ENCODE assay signal across 1 cellular context in the genomic region with DNA sequence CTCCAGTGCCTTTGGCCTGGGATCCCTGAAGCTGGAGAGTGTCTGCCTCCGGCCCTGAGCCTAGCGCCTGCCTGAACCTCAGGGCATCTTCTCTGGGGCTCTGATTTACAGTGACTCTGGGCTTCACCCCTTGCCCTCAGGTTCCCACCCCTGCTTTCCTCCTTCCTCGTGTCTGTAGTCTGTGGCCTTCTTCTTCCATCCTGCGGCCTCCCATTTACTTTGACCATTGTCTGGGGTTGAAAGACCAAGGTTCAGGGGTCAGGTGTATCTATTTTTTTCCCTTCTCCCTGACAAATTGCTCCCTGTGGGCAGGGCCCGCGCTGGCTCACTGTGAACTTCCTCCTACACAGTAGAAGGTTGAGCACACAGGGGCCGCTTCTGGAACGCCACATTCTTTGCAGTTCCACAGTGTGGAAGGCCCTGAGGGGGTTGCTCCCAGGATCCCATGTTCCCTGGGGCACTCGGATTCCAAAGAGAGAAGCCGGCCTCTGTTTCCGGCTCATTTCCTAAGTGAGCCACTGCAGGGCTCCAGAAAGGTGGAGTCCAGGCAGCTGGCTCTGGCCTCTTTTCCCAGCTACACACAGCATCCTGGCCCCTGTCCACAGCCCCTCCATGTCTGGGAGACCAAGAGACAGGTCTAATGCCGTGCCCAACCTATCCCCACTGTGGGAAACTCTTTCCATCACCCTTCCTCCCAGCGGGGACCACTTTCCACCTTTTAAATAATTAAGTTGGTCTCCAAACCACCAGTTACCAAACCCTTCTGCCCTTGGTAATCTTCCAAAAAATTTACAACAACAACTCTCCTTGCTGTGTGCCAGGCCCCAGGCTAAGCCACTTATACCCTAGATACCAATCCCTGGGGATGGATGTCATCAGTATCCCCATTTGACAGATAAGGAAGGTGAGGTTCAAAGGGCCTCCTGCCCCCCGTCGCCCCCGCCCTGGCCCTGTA.
TF ChIP-seq lines count a peak whose summit lies in the region.

No MANE protein-coding gene starts in this region.

TF ChIP-seq in HepG2, 621 proteins besides CTCF, POLR2A, EP300 and RAD21 (continued from another document and continues in another):
- TF ChIP-seq, protein P1, sequence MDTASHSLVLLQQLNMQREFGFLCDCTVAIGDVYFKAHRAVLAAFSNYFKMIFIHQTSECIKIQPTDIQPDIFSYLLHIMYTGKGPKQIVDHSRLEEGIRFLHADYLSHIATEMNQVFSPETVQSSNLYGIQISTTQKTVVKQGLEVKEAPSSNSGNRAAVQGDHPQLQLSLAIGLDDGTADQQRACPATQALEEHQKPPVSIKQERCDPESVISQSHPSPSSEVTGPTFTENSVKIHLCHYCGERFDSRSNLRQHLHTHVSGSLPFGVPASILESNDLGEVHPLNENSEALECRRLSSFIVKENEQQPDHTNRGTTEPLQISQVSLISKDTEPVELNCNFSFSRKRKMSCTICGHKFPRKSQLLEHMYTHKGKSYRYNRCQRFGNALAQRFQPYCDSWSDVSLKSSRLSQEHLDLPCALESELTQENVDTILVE (CRISPR knock-in tag; IDR thresholded peaks at IDR 0.05), result no peak
- TF ChIP-seq ARNT (IDR thresholded peaks at IDR 0.05) (no peak), ZNF430 (CRISPR knock-in tag; IDR thresholded peaks at IDR 0.05) (0 out of 2 replicates have a peak, but pooled peaks have one; percentile 52), MLLT10 (CRISPR knock-in tag; IDR thresholded peaks at IDR 0.05) (no peak), ELK4 (CRISPR knock-in tag; IDR thresholded peaks at IDR 0.05; ENCODE audit: borderline replicate concordance) (no peak), THAP11 (CRISPR knock-in tag; IDR thresholded peaks at IDR 0.05) (no peak), CEBPB (IDR thresholded peaks at IDR 0.05; ENCODE audit: borderline replicate concordance, low read depth, low read length) (no peak), HNF4A (CRISPR knock-in tag; IDR thresholded peaks at IDR 0.05) (peak; percentile 88), FOSL2 (CRISPR knock-in tag; IDR thresholded peaks at IDR 0.05) (no peak; the same call in 1 of the 2 replicates), RFX3 (CRISPR knock-in tag; IDR thresholded peaks at IDR 0.05) (no peak), EHMT2 (IDR thresholded peaks at IDR 0.05; ENCODE audit: borderline replicate concordance, low read depth, low read length) (no peak), TBL1XR1 (IDR thresholded peaks at IDR 0.05; ENCODE audit: borderline replicate concordance, low read length, partially characterized antibody) (no peak), THYN1 (CRISPR knock-in tag; IDR thresholded peaks at IDR 0.05; ENCODE audit: borderline replicate concordance, low read depth) (no peak), NR3C1 (CRISPR knock-in tag; IDR thresholded peaks at IDR 0.05) (no peak), PRPF4 (IDR thresholded peaks at IDR 0.05; ENCODE audit: low read depth, low read length, poor library complexity, severe bottlenecking) (no peak), RFXAP (CRISPR knock-in tag; IDR thresholded peaks at IDR 0.05; ENCODE audit: borderline replicate concordance) (no peak), FIP1L1 (IDR thresholded peaks at IDR 0.05; ENCODE audit: borderline replicate concordance, insufficient read depth, low read depth, low read length) (no peak), ZBTB10 (CRISPR knock-in tag; IDR thresholded peaks at IDR 0.05; ENCODE audit: borderline replicate concordance) (no peak), FOXJ3 (CRISPR knock-in tag; IDR thresholded peaks at IDR 0.05; ENCODE audit: borderline replicate concordance) (no peak), KDM3A (CRISPR knock-in tag; IDR thresholded peaks at IDR 0.05; ENCODE audit: low read depth) (no peak), HNRNPUL1 (IDR thresholded peaks at IDR 0.05; ENCODE audit: low read depth, low read length) (no peak), SMC3 (IDR thresholded peaks at IDR 0.05; ENCODE audit: low read length) (no peak), PHB2 (IDR thresholded peaks at IDR 0.05; ENCODE audit: partially characterized antibody) (no peak), SALL1 (CRISPR knock-in tag; IDR thresholded peaks at IDR 0.05) (peak; percentile 45; the same call in 1 of the 2 replicates)
- TF ChIP-seq, protein P2, sequence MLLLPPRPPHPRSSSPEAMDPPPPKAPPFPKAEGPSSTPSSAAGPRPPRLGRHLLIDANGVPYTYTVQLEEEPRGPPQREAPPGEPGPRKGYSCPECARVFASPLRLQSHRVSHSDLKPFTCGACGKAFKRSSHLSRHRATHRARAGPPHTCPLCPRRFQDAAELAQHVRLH (CRISPR knock-in tag; IDR thresholded peaks at IDR 0.05; ENCODE audit: borderline replicate concordance, low read depth), result no peak
- TF ChIP-seq, protein P3, sequence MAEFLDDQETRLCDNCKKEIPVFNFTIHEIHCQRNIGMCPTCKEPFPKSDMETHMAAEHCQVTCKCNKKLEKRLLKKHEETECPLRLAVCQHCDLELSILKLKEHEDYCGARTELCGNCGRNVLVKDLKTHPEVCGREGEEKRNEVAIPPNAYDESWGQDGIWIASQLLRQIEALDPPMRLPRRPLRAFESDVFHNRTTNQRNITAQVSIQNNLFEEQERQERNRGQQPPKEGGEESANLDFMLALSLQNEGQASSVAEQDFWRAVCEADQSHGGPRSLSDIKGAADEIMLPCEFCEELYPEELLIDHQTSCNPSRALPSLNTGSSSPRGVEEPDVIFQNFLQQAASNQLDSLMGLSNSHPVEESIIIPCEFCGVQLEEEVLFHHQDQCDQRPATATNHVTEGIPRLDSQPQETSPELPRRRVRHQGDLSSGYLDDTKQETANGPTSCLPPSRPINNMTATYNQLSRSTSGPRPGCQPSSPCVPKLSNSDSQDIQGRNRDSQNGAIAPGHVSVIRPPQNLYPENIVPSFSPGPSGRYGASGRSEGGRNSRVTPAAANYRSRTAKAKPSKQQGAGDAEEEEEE (CRISPR knock-in tag; IDR thresholded peaks at IDR 0.05; ENCODE audit: borderline replicate concordance), result no peak
- TF ChIP-seq, protein P4, sequence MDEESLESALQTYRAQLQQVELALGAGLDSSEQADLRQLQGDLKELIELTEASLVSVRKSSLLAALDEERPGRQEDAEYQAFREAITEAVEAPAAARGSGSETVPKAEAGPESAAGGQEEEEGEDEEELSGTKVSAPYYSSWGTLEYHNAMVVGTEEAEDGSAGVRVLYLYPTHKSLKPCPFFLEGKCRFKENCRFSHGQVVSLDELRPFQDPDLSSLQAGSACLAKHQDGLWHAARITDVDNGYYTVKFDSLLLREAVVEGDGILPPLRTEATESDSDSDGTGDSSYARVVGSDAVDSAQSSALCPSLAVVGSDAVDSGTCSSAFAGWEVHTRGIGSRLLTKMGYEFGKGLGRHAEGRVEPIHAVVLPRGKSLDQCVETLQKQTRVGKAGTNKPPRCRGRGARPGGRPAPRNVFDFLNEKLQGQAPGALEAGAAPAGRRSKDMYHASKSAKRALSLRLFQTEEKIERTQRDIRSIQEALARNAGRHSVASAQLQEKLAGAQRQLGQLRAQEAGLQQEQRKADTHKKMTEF (CRISPR knock-in tag; IDR thresholded peaks at IDR 0.05), result peak; percentile 13; the same call in 1 of the 2 replicates
- TF ChIP-seq, protein P5, sequence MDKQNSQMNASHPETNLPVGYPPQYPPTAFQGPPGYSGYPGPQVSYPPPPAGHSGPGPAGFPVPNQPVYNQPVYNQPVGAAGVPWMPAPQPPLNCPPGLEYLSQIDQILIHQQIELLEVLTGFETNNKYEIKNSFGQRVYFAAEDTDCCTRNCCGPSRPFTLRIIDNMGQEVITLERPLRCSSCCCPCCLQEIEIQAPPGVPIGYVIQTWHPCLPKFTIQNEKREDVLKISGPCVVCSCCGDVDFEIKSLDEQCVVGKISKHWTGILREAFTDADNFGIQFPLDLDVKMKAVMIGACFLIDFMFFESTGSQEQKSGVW (CRISPR knock-in tag; IDR thresholded peaks at IDR 0.05; ENCODE audit: borderline replicate concordance), result no peak
- TF ChIP-seq, protein P6, sequence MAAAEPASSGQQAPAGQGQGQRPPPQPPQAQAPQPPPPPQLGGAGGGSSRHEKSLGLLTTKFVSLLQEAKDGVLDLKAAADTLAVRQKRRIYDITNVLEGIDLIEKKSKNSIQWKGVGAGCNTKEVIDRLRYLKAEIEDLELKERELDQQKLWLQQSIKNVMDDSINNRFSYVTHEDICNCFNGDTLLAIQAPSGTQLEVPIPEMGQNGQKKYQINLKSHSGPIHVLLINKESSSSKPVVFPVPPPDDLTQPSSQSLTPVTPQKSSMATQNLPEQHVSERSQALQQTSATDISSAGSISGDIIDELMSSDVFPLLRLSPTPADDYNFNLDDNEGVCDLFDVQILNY (CRISPR knock-in tag; conservative IDR thresholded peaks at IDR 0.05), result no peak
- TF ChIP-seq, protein P7, sequence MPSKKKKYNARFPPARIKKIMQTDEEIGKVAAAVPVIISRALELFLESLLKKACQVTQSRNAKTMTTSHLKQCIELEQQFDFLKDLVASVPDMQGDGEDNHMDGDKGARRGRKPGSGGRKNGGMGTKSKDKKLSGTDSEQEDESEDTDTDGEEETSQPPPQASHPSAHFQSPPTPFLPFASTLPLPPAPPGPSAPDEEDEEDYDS (CRISPR knock-in tag; IDR thresholded peaks at IDR 0.05), result no peak
- TF ChIP-seq, protein P8, sequence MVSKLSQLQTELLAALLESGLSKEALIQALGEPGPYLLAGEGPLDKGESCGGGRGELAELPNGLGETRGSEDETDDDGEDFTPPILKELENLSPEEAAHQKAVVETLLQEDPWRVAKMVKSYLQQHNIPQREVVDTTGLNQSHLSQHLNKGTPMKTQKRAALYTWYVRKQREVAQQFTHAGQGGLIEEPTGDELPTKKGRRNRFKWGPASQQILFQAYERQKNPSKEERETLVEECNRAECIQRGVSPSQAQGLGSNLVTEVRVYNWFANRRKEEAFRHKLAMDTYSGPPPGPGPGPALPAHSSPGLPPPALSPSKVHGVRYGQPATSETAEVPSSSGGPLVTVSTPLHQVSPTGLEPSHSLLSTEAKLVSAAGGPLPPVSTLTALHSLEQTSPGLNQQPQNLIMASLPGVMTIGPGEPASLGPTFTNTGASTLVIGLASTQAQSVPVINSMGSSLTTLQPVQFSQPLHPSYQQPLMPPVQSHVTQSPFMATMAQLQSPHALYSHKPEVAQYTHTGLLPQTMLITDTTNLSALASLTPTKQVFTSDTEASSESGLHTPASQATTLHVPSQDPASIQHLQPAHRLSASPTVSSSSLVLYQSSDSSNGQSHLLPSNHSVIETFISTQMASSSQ (IDR thresholded peaks at IDR 0.05; ENCODE audit: low read depth), result no peak
- TF ChIP-seq, protein P8 (CRISPR knock-in tag; IDR thresholded peaks at IDR 0.05; ENCODE audit: borderline replicate concordance), result no peak
- TF ChIP-seq, protein P9, sequence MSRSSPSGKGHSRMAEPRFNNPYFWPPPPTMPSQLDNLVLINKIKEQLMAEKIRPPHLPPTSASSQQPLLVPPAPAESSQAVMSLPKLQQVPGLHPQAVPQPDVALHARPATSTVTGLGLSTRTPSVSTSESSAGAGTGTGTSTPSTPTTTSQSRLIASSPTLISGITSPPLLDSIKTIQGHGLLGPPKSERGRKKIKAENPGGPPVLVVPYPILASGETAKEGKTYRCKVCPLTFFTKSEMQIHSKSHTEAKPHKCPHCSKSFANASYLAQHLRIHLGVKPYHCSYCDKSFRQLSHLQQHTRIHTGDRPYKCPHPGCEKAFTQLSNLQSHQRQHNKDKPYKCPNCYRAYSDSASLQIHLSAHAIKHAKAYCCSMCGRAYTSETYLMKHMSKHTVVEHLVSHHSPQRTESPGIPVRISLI (CRISPR knock-in tag; IDR thresholded peaks at IDR 0.05; ENCODE audit: borderline replicate concordance), result peak; percentile 90
- TF ChIP-seq, protein P10, sequence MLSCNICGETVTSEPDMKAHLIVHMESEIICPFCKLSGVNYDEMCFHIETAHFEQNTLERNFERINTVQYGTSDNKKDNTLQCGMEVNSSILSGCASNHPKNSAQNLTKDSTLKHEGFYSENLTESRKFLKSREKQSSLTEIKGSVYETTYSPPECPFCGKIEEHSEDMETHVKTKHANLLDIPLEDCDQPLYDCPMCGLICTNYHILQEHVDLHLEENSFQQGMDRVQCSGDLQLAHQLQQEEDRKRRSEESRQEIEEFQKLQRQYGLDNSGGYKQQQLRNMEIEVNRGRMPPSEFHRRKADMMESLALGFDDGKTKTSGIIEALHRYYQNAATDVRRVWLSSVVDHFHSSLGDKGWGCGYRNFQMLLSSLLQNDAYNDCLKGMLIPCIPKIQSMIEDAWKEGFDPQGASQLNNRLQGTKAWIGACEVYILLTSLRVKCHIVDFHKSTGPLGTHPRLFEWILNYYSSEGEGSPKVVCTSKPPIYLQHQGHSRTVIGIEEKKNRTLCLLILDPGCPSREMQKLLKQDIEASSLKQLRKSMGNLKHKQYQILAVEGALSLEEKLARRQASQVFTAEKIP (CRISPR knock-in tag; IDR thresholded peaks at IDR 0.05; ENCODE audit: borderline replicate concordance), result no peak
